Comparison of ENCODE assay signal across 1 cellular context in the genomic region with DNA sequence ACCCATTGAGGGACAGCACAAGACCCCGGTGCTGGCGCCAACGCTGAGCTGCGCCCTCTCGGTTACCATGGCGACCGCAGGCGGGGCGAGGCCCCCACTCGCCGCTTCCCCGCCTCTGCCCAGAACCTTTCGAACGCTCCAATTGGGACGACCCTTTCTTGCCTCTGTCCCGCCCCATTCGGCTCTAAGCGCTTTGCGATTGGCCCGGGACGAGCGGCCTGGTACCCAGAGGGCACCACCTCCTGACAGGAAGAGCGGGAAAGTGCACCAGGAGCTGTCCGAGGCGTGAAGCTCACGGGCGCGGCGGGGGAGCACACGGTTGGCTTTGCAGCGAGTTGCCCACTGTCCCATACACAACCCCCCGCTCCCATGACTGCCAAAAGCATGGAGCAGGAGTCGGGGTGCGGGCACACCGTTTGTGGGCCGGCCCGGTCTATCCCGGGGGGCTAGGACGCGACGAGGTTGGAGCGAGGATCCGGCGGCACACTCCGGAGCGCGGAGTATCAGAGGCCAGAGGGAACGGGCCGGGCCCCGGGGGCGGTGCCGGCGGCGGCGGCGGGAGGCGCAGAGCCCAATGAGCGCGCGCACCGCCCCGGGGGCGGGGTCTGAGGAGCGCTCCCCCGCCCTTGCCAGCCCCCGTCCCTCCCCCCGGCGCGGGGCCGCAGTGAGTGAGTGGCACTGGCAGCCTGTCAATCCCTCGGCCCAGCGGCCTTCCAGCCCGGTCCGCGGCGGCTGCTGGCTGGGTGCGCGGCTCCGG.
TF ChIP-seq lines count a peak whose summit lies in the region.

No MANE protein-coding gene starts in this region.

TF ChIP-seq in HepG2, 621 proteins besides CTCF, POLR2A, EP300 and RAD21 (continued from another document and continues in another):
- TF ChIP-seq, protein P1, sequence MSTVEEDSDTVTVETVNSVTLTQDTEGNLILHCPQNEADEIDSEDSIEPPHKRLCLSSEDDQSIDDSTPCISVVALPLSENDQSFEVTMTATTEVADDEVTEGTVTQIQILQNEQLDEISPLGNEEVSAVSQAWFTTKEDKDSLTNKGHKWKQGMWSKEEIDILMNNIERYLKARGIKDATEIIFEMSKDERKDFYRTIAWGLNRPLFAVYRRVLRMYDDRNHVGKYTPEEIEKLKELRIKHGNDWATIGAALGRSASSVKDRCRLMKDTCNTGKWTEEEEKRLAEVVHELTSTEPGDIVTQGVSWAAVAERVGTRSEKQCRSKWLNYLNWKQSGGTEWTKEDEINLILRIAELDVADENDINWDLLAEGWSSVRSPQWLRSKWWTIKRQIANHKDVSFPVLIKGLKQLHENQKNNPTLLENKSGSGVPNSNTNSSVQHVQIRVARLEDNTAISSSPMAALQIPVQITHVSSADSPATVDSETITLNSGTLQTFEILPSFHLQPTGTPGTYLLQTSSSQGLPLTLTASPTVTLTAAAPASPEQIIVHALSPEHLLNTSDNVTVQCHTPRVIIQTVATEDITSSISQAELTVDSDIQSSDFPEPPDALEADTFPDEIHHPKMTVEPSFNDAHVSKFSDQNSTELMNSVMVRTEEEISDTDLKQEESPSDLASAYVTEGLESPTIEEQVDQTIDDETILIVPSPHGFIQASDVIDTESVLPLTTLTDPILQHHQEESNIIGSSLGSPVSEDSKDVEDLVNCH (CRISPR knock-in tag; IDR thresholded peaks at IDR 0.05): peak; percentile 93; the same call in 1 of the 2 replicates
- TF ChIP-seq PRMT3 (CRISPR knock-in tag; IDR thresholded peaks at IDR 0.05; ENCODE audit: borderline replicate concordance, low read depth) (peak; percentile 96; the same call in 1 of the 2 replicates), FOXA3 (CRISPR knock-in tag; IDR thresholded peaks at IDR 0.05) (0 out of 2 replicates have a peak, but pooled peaks have one; percentile 17), ZNF773 (CRISPR knock-in tag; IDR thresholded peaks at IDR 0.05; ENCODE audit: borderline replicate concordance) (peak; percentile 86; the same call in 1 of the 2 replicates), HMGA1 (CRISPR knock-in tag; conservative IDR thresholded peaks at IDR 0.05) (no peak), PRPF4 (IDR thresholded peaks at IDR 0.05; ENCODE audit: low read depth, low read length, poor library complexity, severe bottlenecking) (no peak), FOXA1 (IDR thresholded peaks at IDR 0.05) (no peak), FOXA1 (CRISPR knock-in tag; IDR thresholded peaks at IDR 0.05) (no peak), ZNF768 (CRISPR knock-in tag; IDR thresholded peaks at IDR 0.05) (peak; percentile 82; the same call in 1 of the 2 replicates), EEA1 (CRISPR knock-in tag; IDR thresholded peaks at IDR 0.05; ENCODE audit: borderline replicate concordance) (peak; percentile 95; the same call in 1 of the 2 replicates), SOX13 (IDR thresholded peaks at IDR 0.05) (no peak), SOX13 (CRISPR knock-in tag; conservative IDR thresholded peaks at IDR 0.05 in 1 of 2, IDR thresholded peaks at IDR 0.05 in 1 of 2) (peak in 1 of 2 experiments; percentile 33; a peak in 1 of 4 replicates), KDM1A (CRISPR knock-in tag; IDR thresholded peaks at IDR 0.05) (no peak; the same call in 1 of the 2 replicates), ZSCAN31 (CRISPR knock-in tag; IDR thresholded peaks at IDR 0.05; ENCODE audit: low read depth) (peak; percentile 96), ZNF598 (CRISPR knock-in tag; IDR thresholded peaks at IDR 0.05; ENCODE audit: borderline replicate concordance) (peak; percentile 72; the same call in 1 of the 2 replicates), PHF21A (CRISPR knock-in tag; IDR thresholded peaks at IDR 0.05) (peak; percentile 80; the same call in 1 of the 2 replicates), ZNF567 (CRISPR knock-in tag; IDR thresholded peaks at IDR 0.05; ENCODE audit: borderline replicate concordance) (peak; percentile 95), ZNF605 (CRISPR knock-in tag; IDR thresholded peaks at IDR 0.05) (peak; percentile 98), ZMYM3 (CRISPR knock-in tag; IDR thresholded peaks at IDR 0.05) (peak; percentile 47; the same call in 1 of the 2 replicates), RBM22 (optimal IDR thresholded peaks at IDR 0.05; ENCODE audit: low read length) (no peak), NR3C1 (CRISPR knock-in tag; IDR thresholded peaks at IDR 0.05) (no peak), BRCA1 (CRISPR knock-in tag; IDR thresholded peaks at IDR 0.05) (peak; percentile 87; the same call in 1 of the 2 replicates), MAZ (IDR thresholded peaks at IDR 0.05; ENCODE audit: borderline replicate concordance, low read depth, low read length) (peak; percentile 44; the same call in 1 of the 2 replicates), MAZ (CRISPR knock-in tag; IDR thresholded peaks at IDR 0.05; ENCODE audit: low read depth) (peak; percentile 98), NBN (conservative IDR thresholded peaks at IDR 0.05) (no peak), ZNF256 (CRISPR knock-in tag; conservative IDR thresholded peaks at IDR 0.05) (peak; percentile 95)
- TF ChIP-seq, protein P2, sequence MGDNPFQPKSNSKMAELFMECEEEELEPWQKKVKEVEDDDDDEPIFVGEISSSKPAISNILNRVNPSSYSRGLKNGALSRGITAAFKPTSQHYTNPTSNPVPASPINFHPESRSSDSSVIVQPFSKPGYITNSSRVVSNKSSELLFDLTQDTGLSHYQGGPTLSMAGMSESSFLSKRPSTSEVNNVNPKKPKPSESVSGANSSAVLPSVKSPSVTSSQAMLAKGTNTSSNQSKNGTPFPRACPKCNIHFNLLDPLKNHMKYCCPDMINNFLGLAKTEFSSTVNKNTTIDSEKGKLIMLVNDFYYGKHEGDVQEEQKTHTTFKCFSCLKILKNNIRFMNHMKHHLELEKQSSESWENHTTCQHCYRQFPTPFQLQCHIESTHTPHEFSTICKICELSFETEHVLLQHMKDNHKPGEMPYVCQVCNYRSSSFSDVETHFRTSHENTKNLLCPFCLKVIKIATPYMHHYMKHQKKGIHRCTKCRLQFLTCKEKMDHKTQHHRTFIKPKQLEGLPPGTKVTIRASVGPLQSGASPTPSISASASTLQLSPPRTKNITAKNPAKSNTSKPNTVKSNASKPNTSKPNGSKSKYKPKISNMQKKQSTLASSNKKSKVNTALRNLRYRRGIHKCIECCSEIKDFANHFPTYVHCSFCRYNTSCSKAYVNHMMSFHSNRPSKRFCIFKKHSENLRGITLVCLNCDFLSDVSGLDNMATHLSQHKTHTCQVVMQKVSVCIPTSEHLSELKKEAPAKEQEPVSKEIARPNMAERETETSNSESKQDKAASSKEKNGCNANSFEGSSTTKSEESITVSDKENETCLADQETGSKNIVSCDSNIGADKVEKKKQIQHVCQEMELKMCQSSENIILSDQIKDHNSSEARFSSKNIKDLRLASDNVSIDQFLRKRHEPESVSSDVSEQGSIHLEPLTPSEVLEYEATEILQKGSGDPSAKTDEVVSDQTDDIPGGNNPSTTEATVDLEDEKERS (CRISPR knock-in tag; IDR thresholded peaks at IDR 0.05): peak; percentile 82
- TF ChIP-seq, protein P3, sequence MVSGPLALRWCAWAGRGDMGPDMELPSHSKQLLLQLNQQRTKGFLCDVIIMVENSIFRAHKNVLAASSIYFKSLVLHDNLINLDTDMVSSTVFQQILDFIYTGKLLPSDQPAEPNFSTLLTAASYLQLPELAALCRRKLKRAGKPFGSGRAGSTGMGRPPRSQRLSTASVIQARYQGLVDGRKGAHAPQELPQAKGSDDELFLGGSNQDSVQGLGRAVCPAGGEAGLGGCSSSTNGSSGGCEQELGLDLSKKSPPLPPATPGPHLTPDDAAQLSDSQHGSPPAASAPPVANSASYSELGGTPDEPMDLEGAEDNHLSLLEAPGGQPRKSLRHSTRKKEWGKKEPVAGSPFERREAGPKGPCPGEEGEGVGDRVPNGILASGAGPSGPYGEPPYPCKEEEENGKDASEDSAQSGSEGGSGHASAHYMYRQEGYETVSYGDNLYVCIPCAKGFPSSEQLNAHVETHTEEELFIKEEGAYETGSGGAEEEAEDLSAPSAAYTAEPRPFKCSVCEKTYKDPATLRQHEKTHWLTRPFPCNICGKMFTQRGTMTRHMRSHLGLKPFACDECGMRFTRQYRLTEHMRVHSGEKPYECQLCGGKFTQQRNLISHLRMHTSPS (CRISPR knock-in tag; IDR thresholded peaks at IDR 0.05; ENCODE audit: low read depth): peak; percentile 69; the same call in 1 of the 2 replicates
- TF ChIP-seq, protein P4, sequence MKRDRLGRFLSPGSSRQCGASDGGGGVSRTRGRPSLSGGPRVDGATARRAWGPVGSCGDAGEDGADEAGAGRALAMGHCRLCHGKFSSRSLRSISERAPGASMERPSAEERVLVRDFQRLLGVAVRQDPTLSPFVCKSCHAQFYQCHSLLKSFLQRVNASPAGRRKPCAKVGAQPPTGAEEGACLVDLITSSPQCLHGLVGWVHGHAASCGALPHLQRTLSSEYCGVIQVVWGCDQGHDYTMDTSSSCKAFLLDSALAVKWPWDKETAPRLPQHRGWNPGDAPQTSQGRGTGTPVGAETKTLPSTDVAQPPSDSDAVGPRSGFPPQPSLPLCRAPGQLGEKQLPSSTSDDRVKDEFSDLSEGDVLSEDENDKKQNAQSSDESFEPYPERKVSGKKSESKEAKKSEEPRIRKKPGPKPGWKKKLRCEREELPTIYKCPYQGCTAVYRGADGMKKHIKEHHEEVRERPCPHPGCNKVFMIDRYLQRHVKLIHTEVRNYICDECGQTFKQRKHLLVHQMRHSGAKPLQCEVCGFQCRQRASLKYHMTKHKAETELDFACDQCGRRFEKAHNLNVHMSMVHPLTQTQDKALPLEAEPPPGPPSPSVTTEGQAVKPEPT (CRISPR knock-in tag; IDR thresholded peaks at IDR 0.05; ENCODE audit: low read depth): peak; percentile 89
- TF ChIP-seq, protein P5, sequence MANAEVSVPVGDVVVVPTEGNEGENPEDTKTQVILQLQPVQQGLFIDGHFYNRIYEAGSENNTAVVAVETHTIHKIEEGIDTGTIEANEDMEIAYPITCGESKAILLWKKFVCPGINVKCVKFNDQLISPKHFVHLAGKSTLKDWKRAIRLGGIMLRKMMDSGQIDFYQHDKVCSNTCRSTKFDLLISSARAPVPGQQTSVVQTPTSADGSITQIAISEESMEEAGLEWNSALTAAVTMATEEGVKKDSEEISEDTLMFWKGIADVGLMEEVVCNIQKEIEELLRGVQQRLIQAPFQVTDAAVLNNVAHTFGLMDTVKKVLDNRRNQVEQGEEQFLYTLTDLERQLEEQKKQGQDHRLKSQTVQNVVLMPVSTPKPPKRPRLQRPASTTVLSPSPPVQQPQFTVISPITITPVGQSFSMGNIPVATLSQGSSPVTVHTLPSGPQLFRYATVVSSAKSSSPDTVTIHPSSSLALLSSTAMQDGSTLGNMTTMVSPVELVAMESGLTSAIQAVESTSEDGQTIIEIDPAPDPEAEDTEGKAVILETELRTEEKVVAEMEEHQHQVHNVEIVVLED (CRISPR knock-in tag; IDR thresholded peaks at IDR 0.05; ENCODE audit: borderline replicate concordance): peak; percentile 48; the same call in 1 of the 2 replicates
- TF ChIP-seq, protein P6, sequence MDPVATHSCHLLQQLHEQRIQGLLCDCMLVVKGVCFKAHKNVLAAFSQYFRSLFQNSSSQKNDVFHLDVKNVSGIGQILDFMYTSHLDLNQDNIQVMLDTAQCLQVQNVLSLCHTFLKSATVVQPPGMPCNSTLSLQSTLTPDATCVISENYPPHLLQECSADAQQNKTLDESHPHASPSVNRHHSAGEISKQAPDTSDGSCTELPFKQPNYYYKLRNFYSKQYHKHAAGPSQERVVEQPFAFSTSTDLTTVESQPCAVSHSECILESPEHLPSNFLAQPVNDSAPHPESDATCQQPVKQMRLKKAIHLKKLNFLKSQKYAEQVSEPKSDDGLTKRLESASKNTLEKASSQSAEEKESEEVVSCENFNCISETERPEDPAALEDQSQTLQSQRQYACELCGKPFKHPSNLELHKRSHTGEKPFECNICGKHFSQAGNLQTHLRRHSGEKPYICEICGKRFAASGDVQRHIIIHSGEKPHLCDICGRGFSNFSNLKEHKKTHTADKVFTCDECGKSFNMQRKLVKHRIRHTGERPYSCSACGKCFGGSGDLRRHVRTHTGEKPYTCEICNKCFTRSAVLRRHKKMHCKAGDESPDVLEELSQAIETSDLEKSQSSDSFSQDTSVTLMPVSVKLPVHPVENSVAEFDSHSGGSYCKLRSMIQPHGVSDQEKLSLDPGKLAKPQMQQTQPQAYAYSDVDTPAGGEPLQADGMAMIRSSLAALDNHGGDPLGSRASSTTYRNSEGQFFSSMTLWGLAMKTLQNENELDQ (CRISPR knock-in tag; IDR thresholded peaks at IDR 0.05; ENCODE audit: borderline replicate concordance): no peak
- TF ChIP-seq, protein P7, sequence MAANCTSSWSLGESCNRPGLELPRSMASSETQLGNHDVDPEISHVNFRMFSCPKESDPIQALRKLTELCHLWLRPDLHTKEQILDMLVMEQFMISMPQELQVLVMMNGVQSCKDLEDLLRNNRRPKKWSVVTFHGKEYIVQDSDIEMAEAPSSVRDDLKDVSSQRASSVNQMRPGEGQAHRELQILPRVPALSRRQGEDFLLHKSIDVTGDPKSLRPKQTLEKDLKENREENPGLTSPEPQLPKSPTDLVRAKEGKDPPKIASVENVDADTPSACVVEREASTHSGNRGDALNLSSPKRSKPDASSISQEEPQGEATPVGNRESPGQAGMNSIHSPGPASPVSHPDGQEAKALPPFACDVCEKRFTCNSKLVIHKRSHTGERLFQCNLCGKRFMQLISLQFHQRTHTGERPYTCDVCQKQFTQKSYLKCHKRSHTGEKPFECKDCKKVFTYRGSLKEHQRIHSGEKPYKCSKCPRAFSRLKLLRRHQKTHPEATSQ (CRISPR knock-in tag; IDR thresholded peaks at IDR 0.05; ENCODE audit: borderline replicate concordance): peak; percentile 97
- TF ChIP-seq, protein P8, sequence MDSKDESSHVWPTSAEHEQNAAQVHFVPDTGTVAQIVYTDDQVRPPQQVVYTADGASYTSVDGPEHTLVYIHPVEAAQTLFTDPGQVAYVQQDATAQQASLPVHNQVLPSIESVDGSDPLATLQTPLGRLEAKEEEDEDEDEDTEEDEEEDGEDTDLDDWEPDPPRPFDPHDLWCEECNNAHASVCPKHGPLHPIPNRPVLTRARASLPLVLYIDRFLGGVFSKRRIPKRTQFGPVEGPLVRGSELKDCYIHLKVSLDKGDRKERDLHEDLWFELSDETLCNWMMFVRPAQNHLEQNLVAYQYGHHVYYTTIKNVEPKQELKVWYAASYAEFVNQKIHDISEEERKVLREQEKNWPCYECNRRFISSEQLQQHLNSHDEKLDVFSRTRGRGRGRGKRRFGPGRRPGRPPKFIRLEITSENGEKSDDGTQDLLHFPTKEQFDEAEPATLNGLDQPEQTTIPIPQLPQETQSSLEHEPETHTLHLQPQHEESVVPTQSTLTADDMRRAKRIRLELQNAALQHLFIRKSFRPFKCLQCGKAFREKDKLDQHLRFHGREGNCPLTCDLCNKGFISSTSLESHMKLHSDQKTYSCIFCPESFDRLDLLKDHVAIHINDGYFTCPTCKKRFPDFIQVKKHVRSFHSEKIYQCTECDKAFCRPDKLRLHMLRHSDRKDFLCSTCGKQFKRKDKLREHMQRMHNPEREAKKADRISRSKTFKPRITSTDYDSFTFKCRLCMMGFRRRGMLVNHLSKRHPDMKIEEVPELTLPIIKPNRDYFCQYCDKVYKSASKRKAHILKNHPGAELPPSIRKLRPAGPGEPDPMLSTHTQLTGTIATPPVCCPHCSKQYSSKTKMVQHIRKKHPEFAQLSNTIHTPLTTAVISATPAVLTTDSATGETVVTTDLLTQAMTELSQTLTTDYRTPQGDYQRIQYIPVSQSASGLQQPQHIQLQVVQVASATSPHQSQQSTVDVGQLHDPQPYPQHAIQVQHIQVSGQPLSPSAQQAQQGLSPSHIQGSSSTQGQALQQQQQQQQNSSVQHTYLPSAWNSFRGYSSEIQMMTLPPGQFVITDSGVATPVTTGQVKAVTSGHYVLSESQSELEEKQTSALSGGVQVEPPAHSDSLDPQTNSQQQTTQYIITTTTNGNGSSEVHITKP (CRISPR knock-in tag; IDR thresholded peaks at IDR 0.05; ENCODE audit: low read depth): no peak
